In the genomic region with DNA sequence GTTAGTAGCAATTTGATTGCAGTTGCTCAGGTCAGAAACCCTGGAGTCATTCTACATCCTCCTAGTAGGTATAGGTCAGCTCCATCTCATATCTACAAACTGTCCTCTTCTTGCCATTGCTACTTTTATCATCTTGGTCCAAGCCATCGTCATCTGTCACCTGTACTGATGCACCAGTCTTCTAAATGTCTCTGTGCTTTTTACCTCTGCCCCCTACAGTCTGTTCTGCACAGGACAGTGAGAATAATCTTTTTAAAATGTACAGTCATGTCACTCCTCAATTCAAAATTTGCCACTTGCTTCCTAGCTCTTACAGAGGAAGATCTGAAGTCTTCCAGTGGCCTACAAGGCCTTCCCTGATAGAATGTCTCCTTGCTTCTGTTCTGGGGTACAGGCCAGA, we compare ENCODE assay signal across 8 cellular contexts. TPM values are rescaled to one million over a fixed set of nuclear protein-coding genes. Genes with fewer than 3 reads are reported as not detected.
DNase-seq lines count a peak whose midpoint lies in the region; ATAC-seq, FAIRE-seq and TF ChIP-seq lines count a peak whose summit lies in the region.

No MANE protein-coding gene starts in this region.

- WGBS in IMR-90 (ENCODE audit: extremely low coverage in 2 of 2, insufficient read length in 1 of 2), 2 experiments, result no CpG with 5 or more reads among the region's 1 CpG

- H3K27ac ChIP-seq in IMR-90 (ENCODE audit: insufficient read depth, low read length), result no peak overlapping the region

- H3K27ac Mint-ChIP-seq in nephron progenitor cell, result no peak overlapping the region

- DNase-seq in GM10248 (ENCODE audit: extremely low spot score) (no peak), IMR-90 (no peak), fibroblast of pulmonary artery (ENCODE audit: low read depth) (no peak), nephron progenitor cell (no peak), NCI-H1105 treated with DMSO at 0.1 percent for 48 hours (lab: John Stamatoyannopoulos, UW) (no peak), NCI-H2171 treated with DMSO at 0.1 percent for 48 hours (lab: John Stamatoyannopoulos, UW) (no peak), urothelium cell line (ENCODE audit: low spot score) (no peak)

- no peak overlapping the region for H3K4me3 ChIP-seq in IMR-90 (ENCODE audit: insufficient read depth, low read depth, low read length)
- no peak overlapping the region for H3K4me3 ChIP-seq in fibroblast of pulmonary artery (replicated peaks; ENCODE audit: low read depth, low read length)

- no peak overlapping the region for H3K56ac ChIP-seq in IMR-90 (ENCODE audit: extremely low read depth, insufficient read depth, low read length)

- no peak overlapping the region for H3K18ac ChIP-seq in IMR-90 (ENCODE audit: low read depth, low read length)

- intact Hi-C loops in IMR-90 (cut with micrococcal nuclease), result no loop called here

- H3K27me3 ChIP-seq in IMR-90 (ENCODE audit: control insufficient read depth, insufficient read depth, low read length), result no peaks in the 10 kb centered on the region

- H3K4me2 ChIP-seq in IMR-90 (ENCODE audit: low read depth, low read length), result no peak overlapping the region

- no peak overlapping the region for H3K4me3 Mint-ChIP-seq in nephron progenitor cell

- in situ Hi-C loops in IMR-90 (cut with MboI; ENCODE audit: low sequenced_read_pairs), result no loop called here

- ATAC-seq in GM21367 (IDR thresholded peaks at IDR 0.05; ENCODE audit: unreplicated experiment) (peak; percentile 90), IMR-90 (ENCODE audit: low read depth) (peak; percentile 24; the same call in 1 of the 2 replicates)

- peaks cover 75% of the 10 kb centered on the region for H3K36me3 Mint-ChIP-seq in nephron progenitor cell (ENCODE audit: low read depth)

- no peak for TF ChIP-seq RAD21 in IMR-90 (IDR thresholded peaks at IDR 0.05; ENCODE audit: low read length)

- dilution Hi-C loops in IMR-90 (cut with HindIII; ENCODE audit: low sequenced_read_pairs, unreplicated experiment), result no loop called here

- FAIRE-seq in urothelium cell line (lab: Jason Lieb, UNC), result no peak

- no peak overlapping the region for H2AK5ac ChIP-seq in IMR-90 (ENCODE audit: low read depth, low read length)

- BruUV-seq in IMR-90 (replicated peaks; lab: Mats Ljungman, UMichigan), result no TSS peak

- H3K9me3 ChIP-seq in IMR-90 (ENCODE audit: control insufficient read depth, insufficient read depth, low read length), result no peaks in the 10 kb centered on the region

- CTCF ChIA-PET in GM10248 (lab: Yijun Ruan, JAX), result interaction anchor here (0.6 to 3.1 kb wide), 12 partner anchors 9 to 125 kb away, joined by 3 to 18 read pairs (median 6); partner anchors contain the start of gene TMEM267
- CTCF ChIA-PET in IMR-90 (lab: Yijun Ruan, JAX), result interaction anchor here (0.6 kb wide), 2 partner anchors 14 to 26 kb away, joined by 4 to 11 read pairs; no protein-coding TSS in a partner anchor

- no peak overlapping the region for H3K4ac ChIP-seq in IMR-90 (ENCODE audit: low read depth, low read length)

- peaks cover 2% of the 10 kb centered on the region; the same call in 1 of the 2 replicates for H3K9me1 ChIP-seq in IMR-90 (ENCODE audit: insufficient read depth, low read length)

- H4K91ac ChIP-seq in IMR-90 (ENCODE audit: insufficient read depth, low read depth, low read length), result no peak overlapping the region

- POLR2A ChIA-PET in GM10248 (lab: Yijun Ruan, JAX), result no interaction called here
- POLR2A ChIA-PET in IMR-90 (lab: Charles Lee; ENCODE audit: unreplicated experiment), result no interaction called here

- no peaks in the 10 kb centered on the region for H3K4me1 ChIP-seq in IMR-90 (ENCODE audit: control insufficient read depth, insufficient read depth, low read length)

- H2BK120ac ChIP-seq in IMR-90 (ENCODE audit: low read depth, low read length), result no peak overlapping the region

- H3K36me3 ChIP-seq in IMR-90 (ENCODE audit: control insufficient read depth, insufficient read depth, low read length), result peaks cover 12% of the 10 kb centered on the region

- no peak overlapping the region for H2BK20ac ChIP-seq in IMR-90 (ENCODE audit: low read depth, low read length)

- H3K27me3 Mint-ChIP-seq in nephron progenitor cell (ENCODE audit: low read depth, poor library complexity), result no peaks in the 10 kb centered on the region

- H3K9me3 Mint-ChIP-seq in nephron progenitor cell, result peaks cover 18% of the 10 kb centered on the region

- H4K5ac ChIP-seq in IMR-90 (ENCODE audit: low read depth, low read length), result no peak overlapping the region

- no peak overlapping the region for H2AFZ ChIP-seq in IMR-90 (replicated peaks; ENCODE audit: low read length, poor library complexity)

- no peak overlapping the region for H2BK5ac ChIP-seq in IMR-90 (ENCODE audit: low read depth, low read length, poor library complexity, severe bottlenecking)

- H3K79me1 ChIP-seq in IMR-90 (ENCODE audit: low read depth in 1 of 2, low read length in 2 of 2), result peaks cover 20% of the 10 kb centered on the region in 2 experiments

- H3K14ac ChIP-seq in IMR-90 (replicated peaks; ENCODE audit: low read depth, low read length), result no peak overlapping the region

- TF ChIP-seq CTCF in GM10248 (IDR thresholded peaks at IDR 0.05; ENCODE audit: control extremely low read depth, extremely low read depth, low read depth, missing control alignments), result peak; percentile 44
- TF ChIP-seq CTCF in IMR-90 (conservative IDR thresholded peaks at IDR 0.05; ENCODE audit: low read depth, low read length), result no peak
- TF ChIP-seq CTCF in fibroblast of pulmonary artery (IDR thresholded peaks at IDR 0.05; ENCODE audit: low read length, missing control alignments), result peak; percentile 24
- TF ChIP-seq CTCF in nephron progenitor cell (IDR thresholded peaks at IDR 0.05), result no peak

- H2BK15ac ChIP-seq in IMR-90 (ENCODE audit: low read depth, low read length), result no peak overlapping the region

- H3K23ac ChIP-seq in IMR-90 (ENCODE audit: low read depth, low read length), result no peak overlapping the region

- no peak for TF ChIP-seq POLR2A in IMR-90 (IDR thresholded peaks at IDR 0.05; ENCODE audit: low read depth, low read length)

- H4K20me1 ChIP-seq in IMR-90 (ENCODE audit: insufficient read depth, low read length), result no peaks in the 10 kb centered on the region

- H4K8ac ChIP-seq in IMR-90 (ENCODE audit: low read depth in 2 of 2, low read length in 2 of 2), result no peak overlapping the region

- H3K9ac ChIP-seq in IMR-90 (ENCODE audit: low read depth, low read length), result no peak overlapping the region

- H2AK9ac ChIP-seq in IMR-90 (replicated peaks; ENCODE audit: low read depth, low read length, poor library complexity), result no peak overlapping the region

- H3K4me1 Mint-ChIP-seq in nephron progenitor cell, result peaks cover 9% of the 10 kb centered on the region

TF ChIP-seq in IMR-90, 13 proteins besides CTCF, POLR2A, EP300 and RAD21:
- TF ChIP-seq BHLHE40 (IDR thresholded peaks at IDR 0.05; ENCODE audit: low read depth, low read length) (no peak), MAZ (IDR thresholded peaks at IDR 0.05; ENCODE audit: borderline replicate concordance, low read depth, low read length) (no peak), RFX5 (IDR thresholded peaks at IDR 0.05; ENCODE audit: low read depth, low read length) (no peak), CHD1 (IDR thresholded peaks at IDR 0.05; ENCODE audit: low read depth, low read length) (no peak), SMC3 (IDR thresholded peaks at IDR 0.05; ENCODE audit: low read depth, low read length) (no peak), MXI1 (IDR thresholded peaks at IDR 0.05; ENCODE audit: borderline replicate concordance, low read depth, low read length) (no peak), FOS (IDR thresholded peaks at IDR 0.05; ENCODE audit: low read depth, low read length) (no peak), CEBPB (IDR thresholded peaks at IDR 0.05; ENCODE audit: low read depth, low read length) (no peak), RCOR1 (IDR thresholded peaks at IDR 0.05; ENCODE audit: insufficient replicate concordance, low read length) (no peak), NFE2L2 (IDR thresholded peaks at IDR 0.05; ENCODE audit: low read depth, low read length) (no peak), MAFK (IDR thresholded peaks at IDR 0.05; ENCODE audit: low read depth, low read length) (no peak), USF2 (IDR thresholded peaks at IDR 0.05; ENCODE audit: low read depth, low read length) (no peak)
- TF ChIP-seq, protein P1, sequence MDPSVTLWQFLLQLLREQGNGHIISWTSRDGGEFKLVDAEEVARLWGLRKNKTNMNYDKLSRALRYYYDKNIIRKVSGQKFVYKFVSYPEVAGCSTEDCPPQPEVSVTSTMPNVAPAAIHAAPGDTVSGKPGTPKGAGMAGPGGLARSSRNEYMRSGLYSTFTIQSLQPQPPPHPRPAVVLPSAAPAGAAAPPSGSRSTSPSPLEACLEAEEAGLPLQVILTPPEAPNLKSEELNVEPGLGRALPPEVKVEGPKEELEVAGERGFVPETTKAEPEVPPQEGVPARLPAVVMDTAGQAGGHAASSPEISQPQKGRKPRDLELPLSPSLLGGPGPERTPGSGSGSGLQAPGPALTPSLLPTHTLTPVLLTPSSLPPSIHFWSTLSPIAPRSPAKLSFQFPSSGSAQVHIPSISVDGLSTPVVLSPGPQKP (IDR thresholded peaks at IDR 0.05; ENCODE audit: borderline replicate concordance, low read depth, low read length), result no peak

RNA-seq across cellular contexts. Expression of gene NNT, which starts 6.8 kb away (rescaled TPM):
- 57.2 and 58.0 TPM in 2 replicates for total RNA-seq in IMR-90 (2012; rRNA removed)
- 19.5 and 23.1 TPM in 2 replicates for polyA plus RNA-seq in IMR-90 (2012; rRNA removed)
- 12.4 and 12.6 TPM in 2 replicates for polyA plus RNA-seq in IMR-90 (2012; cell fraction: cytosol; rRNA removed)
- 15.7 and 32.3 TPM in 2 replicates for polyA plus RNA-seq in IMR-90 (2012; cell fraction: nucleus; rRNA removed; ENCODE audit: low replicate concordance)

RNA-seq across cellular contexts. Expression of gene PAIP1, which starts 52.9 kb away (rescaled TPM):
- total RNA-seq in IMR-90 (2012; rRNA removed), result 101 and 123 TPM in 2 replicates
- 52.9 and 59.1 TPM in 2 replicates for polyA plus RNA-seq in IMR-90 (2012; rRNA removed)
- 18.9 TPM in 2 replicates for polyA plus RNA-seq in IMR-90 (2012; cell fraction: cytosol; rRNA removed)
- polyA plus RNA-seq in IMR-90 (2012; cell fraction: nucleus; rRNA removed; ENCODE audit: low replicate concordance), result 5.3 and 33.3 TPM in 2 replicates

Comparison
In these comparisons a context has a peak if more than half of its experiments do, and no peak if none do; other contexts are left out.
1. CTCF ChIP-seq: peak in GM10248 (single experiment) and fibroblast of pulmonary artery (single experiment); none in IMR-90 (single experiment) and nephron progenitor cell (single experiment).